In the genomic region with DNA sequence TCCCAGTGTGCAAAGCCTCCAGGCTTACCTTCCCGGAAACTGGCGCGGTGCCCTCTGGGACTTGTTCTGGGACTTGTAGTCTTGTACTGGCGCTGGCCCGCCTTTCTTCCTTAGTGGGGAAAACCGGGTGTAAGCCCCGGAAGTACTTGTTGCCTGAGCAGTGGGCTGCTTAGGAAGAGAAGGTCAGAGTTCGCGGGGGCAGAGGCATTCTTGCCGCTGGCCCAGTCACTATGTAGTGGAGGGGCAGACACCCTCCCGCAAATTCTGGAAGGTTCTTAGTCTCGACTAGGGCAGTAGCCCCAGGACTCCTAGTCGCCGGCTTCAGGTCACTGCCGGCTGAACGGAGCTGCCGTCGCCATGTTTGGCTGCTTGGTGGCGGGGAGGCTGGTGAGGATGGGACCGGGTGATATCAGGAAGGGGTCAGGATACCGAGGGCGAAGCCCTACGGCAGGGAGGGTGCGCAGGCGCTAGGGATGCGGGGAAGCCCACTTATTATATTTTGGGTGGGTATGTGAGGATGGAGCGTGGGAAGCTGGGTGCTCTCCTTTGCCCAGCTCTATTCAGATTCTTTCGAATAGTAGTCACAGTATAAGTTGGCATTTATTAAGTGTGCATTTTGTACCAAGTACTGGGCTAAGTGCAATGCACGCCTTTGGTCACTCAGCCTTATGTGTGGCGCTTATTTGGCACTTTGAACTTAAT, we compare ENCODE assay signal across 1 cellular context.
A peak's percentile ranks its signal among the peaks of the same experiment; 100 is the strongest.
TF ChIP-seq lines count a peak whose summit lies in the region.

A gene with protein sequence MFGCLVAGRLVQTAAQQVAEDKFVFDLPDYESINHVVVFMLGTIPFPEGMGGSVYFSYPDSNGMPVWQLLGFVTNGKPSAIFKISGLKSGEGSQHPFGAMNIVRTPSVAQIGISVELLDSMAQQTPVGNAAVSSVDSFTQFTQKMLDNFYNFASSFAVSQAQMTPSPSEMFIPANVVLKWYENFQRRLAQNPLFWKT (plus strand): TSS at position 149 of the 702 bp plus-strand sequence. CDS start 209 bp downstream, at position 358.

TF ChIP-seq in K562, 482 proteins besides CTCF, POLR2A, EP300 and RAD21 (continued from another document and continues in another):
- TF ChIP-seq, protein P1, sequence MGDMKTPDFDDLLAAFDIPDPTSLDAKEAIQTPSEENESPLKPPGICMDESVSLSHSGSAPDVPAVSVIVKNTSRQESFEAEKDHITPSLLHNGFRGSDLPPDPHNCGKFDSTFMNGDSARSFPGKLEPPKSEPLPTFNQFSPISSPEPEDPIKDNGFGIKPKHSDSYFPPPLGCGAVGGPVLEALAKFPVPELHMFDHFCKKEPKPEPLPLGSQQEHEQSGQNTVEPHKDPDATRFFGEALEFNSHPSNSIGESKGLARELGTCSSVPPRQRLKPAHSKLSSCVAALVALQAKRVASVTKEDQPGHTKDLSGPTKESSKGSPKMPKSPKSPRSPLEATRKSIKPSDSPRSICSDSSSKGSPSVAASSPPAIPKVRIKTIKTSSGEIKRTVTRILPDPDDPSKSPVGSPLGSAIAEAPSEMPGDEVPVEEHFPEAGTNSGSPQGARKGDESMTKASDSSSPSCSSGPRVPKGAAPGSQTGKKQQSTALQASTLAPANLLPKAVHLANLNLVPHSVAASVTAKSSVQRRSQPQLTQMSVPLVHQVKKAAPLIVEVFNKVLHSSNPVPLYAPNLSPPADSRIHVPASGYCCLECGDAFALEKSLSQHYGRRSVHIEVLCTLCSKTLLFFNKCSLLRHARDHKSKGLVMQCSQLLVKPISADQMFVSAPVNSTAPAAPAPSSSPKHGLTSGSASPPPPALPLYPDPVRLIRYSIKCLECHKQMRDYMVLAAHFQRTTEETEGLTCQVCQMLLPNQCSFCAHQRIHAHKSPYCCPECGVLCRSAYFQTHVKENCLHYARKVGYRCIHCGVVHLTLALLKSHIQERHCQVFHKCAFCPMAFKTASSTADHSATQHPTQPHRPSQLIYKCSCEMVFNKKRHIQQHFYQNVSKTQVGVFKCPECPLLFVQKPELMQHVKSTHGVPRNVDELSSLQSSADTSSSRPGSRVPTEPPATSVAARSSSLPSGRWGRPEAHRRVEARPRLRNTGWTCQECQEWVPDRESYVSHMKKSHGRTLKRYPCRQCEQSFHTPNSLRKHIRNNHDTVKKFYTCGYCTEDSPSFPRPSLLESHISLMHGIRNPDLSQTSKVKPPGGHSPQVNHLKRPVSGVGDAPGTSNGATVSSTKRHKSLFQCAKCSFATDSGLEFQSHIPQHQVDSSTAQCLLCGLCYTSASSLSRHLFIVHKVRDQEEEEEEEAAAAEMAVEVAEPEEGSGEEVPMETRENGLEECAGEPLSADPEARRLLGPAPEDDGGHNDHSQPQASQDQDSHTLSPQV (IDR thresholded peaks at IDR 0.05): peak; percentile 92
- TF ChIP-seq PRDM10 (IDR thresholded peaks at IDR 0.05; ENCODE audit: partially characterized antibody) (peak; percentile 32), MAZ (CRISPR knock-in tag; conservative IDR thresholded peaks at IDR 0.05 in 1 of 2, IDR thresholded peaks at IDR 0.05 in 1 of 2) (peak; percentile 79 to 87), KDM4B (IDR thresholded peaks at IDR 0.05; ENCODE audit: borderline replicate concordance in 2 of 2, low read depth in 1 of 2) (peak in 1 of 2 experiments; percentile 98; a peak in 2 of 4 replicates), FOSL1 (tag; conservative IDR thresholded peaks at IDR 0.05) (peak; percentile 74), MEF2D (tag; conservative IDR thresholded peaks at IDR 0.05; ENCODE audit: low read depth) (0 out of 2 replicates have a peak, but pooled peaks have one; percentile 48), MBD2 (IDR thresholded peaks at IDR 0.05; ENCODE audit: borderline replicate concordance, low read depth) (peak; percentile 97), TRIM24 (IDR thresholded peaks at IDR 0.05) (no peak), MYBL2 (IDR thresholded peaks at IDR 0.05; ENCODE audit: low read depth) (no peak), MYBL2 (CRISPR knock-in tag; IDR thresholded peaks at IDR 0.05; ENCODE audit: borderline replicate concordance) (no peak), THRAP3 (IDR thresholded peaks at IDR 0.05; ENCODE audit: borderline replicate concordance) (no peak), NUFIP1 (IDR thresholded peaks at IDR 0.05; ENCODE audit: partially characterized antibody) (no peak), CREB5 (CRISPR knock-in tag; IDR thresholded peaks at IDR 0.05) (no peak), GATA2 (CRISPR knock-in tag; IDR thresholded peaks at IDR 0.05) (0 out of 2 replicates have a peak, but pooled peaks have one; percentile 9), TCF3 (CRISPR knock-in tag; IDR thresholded peaks at IDR 0.05) (no peak), LCOR (CRISPR knock-in tag; IDR thresholded peaks at IDR 0.05) (peak; percentile 84; the same call in 1 of the 2 replicates), DNMT1 (IDR thresholded peaks at IDR 0.05) (no peak), PTBP1 (IDR thresholded peaks at IDR 0.05; ENCODE audit: low read depth, low read length) (no peak), NR2C2 (CRISPR knock-in tag; IDR thresholded peaks at IDR 0.05) (peak; percentile 99), NR2C2 (tag; IDR thresholded peaks at IDR 0.05) (peak; percentile 100), SIX5 (IDR thresholded peaks at IDR 0.05; ENCODE audit: borderline replicate concordance in 1 of 2, insufficient read depth in 1 of 2, low read depth in 1 of 2, low read length in 2 of 2) (peak; percentile 98 to 100), HDAC1 (IDR thresholded peaks at IDR 0.05) (peak in 1 of 2 experiments; percentile 80; a peak in 2 of 4 replicates), POU5F1 (IDR thresholded peaks at IDR 0.05; ENCODE audit: borderline replicate concordance, low read depth, low read length, partially characterized antibody) (peak; percentile 92), FOXP4 (CRISPR knock-in tag; IDR thresholded peaks at IDR 0.05; ENCODE audit: borderline replicate concordance) (no peak), ZBTB33 (CRISPR knock-in tag; IDR thresholded peaks at IDR 0.05) (no peak), ESRRB (CRISPR knock-in tag; IDR thresholded peaks at IDR 0.05; ENCODE audit: borderline replicate concordance) (no peak), TBL1XR1 (IDR thresholded peaks at IDR 0.05; ENCODE audit: low read length in 2 of 2) (peak; percentile 37 to 55; a peak in 2 of 4 replicates), HLTF (IDR thresholded peaks at IDR 0.05) (0 out of 2 replicates have a peak, but pooled peaks have one; percentile 73), RBBP5 (IDR thresholded peaks at IDR 0.05; ENCODE audit: borderline replicate concordance, insufficient read depth, low read length, poor library complexity, severe bottlenecking) (peak; percentile 99), ZNF134 (CRISPR knock-in tag; conservative IDR thresholded peaks at IDR 0.05) (0 out of 2 replicates have a peak, but pooled peaks have one; percentile 31), ZBTB17 (CRISPR knock-in tag; IDR thresholded peaks at IDR 0.05) (peak; percentile 62; the same call in 1 of the 2 replicates), XRCC5 (IDR thresholded peaks at IDR 0.05; ENCODE audit: low read depth, low read length) (peak; percentile 40; the same call in 1 of the 2 replicates), CXXC5 (CRISPR knock-in tag; IDR thresholded peaks at IDR 0.05) (peak; percentile 78), PHF8 (IDR thresholded peaks at IDR 0.05; ENCODE audit: borderline replicate concordance, low read length) (peak; percentile 96), GABPA (tag; conservative IDR thresholded peaks at IDR 0.05; ENCODE audit: low read depth) (peak; percentile 100), ZNF644 (tag; IDR thresholded peaks at IDR 0.05; ENCODE audit: low read depth) (peak; percentile 99), SP2 (IDR thresholded peaks at IDR 0.05; ENCODE audit: extremely low read depth, low read depth, low read length, poor library complexity, severe bottlenecking) (peak; percentile 16), TBP (optimal IDR thresholded peaks at IDR 0.05; ENCODE audit: low read depth, low read length) (peak; percentile 81), ZNF143 (CRISPR knock-in tag; IDR thresholded peaks at IDR 0.05) (peak; percentile 95), DMBX1 (CRISPR knock-in tag; IDR thresholded peaks at IDR 0.05; ENCODE audit: borderline replicate concordance) (peak; percentile 93; the same call in 1 of the 2 replicates), ASH1L (IDR thresholded peaks at IDR 0.05; ENCODE audit: borderline replicate concordance, low read depth, partially characterized antibody) (peak; percentile 82), LARP7 (IDR thresholded peaks at IDR 0.05) (peak; percentile 87; the same call in 1 of the 2 replicates), TAF15 (IDR thresholded peaks at IDR 0.05; ENCODE audit: low read depth, low read length) (no peak), ETV1 (tag; conservative IDR thresholded peaks at IDR 0.05; ENCODE audit: low read depth) (peak; percentile 78), ZNF197 (CRISPR knock-in tag; IDR thresholded peaks at IDR 0.05; ENCODE audit: low read depth) (peak; percentile 98), MTA2 (IDR thresholded peaks at IDR 0.05; ENCODE audit: low read depth) (peak; percentile 93), TAF9B (IDR thresholded peaks at IDR 0.05; ENCODE audit: partially characterized antibody) (peak; percentile 65), SAP30 (IDR thresholded peaks at IDR 0.05; ENCODE audit: borderline replicate concordance, insufficient read depth, low read depth, low read length, poor library complexity, severe bottlenecking) (peak; percentile 55)
- TF ChIP-seq, protein P2, sequence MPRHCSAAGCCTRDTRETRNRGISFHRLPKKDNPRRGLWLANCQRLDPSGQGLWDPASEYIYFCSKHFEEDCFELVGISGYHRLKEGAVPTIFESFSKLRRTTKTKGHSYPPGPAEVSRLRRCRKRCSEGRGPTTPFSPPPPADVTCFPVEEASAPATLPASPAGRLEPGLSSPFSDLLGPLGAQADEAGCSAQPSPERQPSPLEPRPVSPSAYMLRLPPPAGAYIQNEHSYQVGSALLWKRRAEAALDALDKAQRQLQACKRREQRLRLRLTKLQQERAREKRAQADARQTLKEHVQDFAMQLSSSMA (CRISPR knock-in tag; IDR thresholded peaks at IDR 0.05): no peak
- TF ChIP-seq, protein P3, sequence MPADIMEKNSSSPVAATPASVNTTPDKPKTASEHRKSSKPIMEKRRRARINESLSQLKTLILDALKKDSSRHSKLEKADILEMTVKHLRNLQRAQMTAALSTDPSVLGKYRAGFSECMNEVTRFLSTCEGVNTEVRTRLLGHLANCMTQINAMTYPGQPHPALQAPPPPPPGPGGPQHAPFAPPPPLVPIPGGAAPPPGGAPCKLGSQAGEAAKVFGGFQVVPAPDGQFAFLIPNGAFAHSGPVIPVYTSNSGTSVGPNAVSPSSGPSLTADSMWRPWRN (IDR thresholded peaks at IDR 0.05; ENCODE audit: low read depth): no peak
